23 cellular contexts compared by ENCODE assay signal in the genomic region with DNA sequence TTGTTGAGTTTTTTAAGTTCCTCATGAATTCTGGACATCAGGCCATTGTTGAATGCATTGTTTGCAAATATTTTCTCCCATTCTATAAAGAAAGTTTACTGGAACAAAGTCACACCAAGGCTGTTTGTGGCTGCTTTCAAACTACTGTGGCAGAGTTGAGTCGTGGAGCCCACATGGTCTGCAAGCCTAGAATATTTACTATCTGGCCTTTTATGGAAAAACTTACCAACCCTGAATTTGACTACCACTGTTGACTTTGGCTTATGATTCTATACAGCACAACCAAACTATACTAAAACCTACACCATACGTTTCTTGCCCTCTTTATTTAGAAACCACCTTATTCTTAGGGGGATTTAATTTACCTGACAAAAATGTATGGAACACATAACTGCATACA.
"Had no signal": no experiment of that assay in that cellular context is flagged by ENCODE, and none has a peak within 500 bp of the region (broad histone marks: within the 10 kb centered on the region; RNA-seq: fewer than 3 reads in every experiment).

No MANE protein-coding gene starts in this region.

- H3K4me1 Mint-ChIP-seq: activated B cell treated with CpG ODN at 0.5 μM for 24 hours had no signal

- H3K36me3 ChIP-seq: colonic mucosa had no signal

- H3K4me1 ChIP-seq: colonic mucosa, testis had no signal

- H3K27ac Mint-ChIP-seq: activated B cell treated with CpG ODN at 0.5 μM for 24 hours; activated CD4-positive, alpha-beta memory T cell treated with anti-CD3 and anti-CD28 coated beads for 36 hours; activated naive CD8-positive, alpha-beta T cell treated with anti-CD3 and anti-CD28 coated beads, Interleukin-2, amount 50 U/mL, for 24 hours; activated T-cell treated with anti-CD3 and anti-CD28 coated beads, Interleukin-2, amount 50 U/mL, for 72 hours; T-helper 1 cell treated with Interleukin-12 subunit alpha and Interleukin-12 subunit beta and Interleukin-4 antibody, amounts not matched to agents 30 μg/mL and 1 μg/mL, for 36 hours; type B pancreatic cell had no signal

- H3K9me3 Mint-ChIP-seq: activated B cell treated with CpG ODN at 0.5 μM for 24 hours; activated CD4-positive, alpha-beta memory T cell treated with anti-CD3 and anti-CD28 coated beads for 36 hours; activated naive CD8-positive, alpha-beta T cell treated with anti-CD3 and anti-CD28 coated beads, Interleukin-2, amount 50 U/mL, for 24 hours; activated T-cell treated with anti-CD3 and anti-CD28 coated beads, Interleukin-2, amount 50 U/mL, for 72 hours; T-helper 1 cell treated with Interleukin-12 subunit alpha and Interleukin-12 subunit beta and Interleukin-4 antibody, amounts not matched to agents 30 μg/mL and 1 μg/mL, for 36 hours; type B pancreatic cell had no signal

- H3K36me3 Mint-ChIP-seq: activated CD4-positive, alpha-beta memory T cell treated with anti-CD3 and anti-CD28 coated beads for 36 hours had no signal

- H3K9me3 ChIP-seq: colonic mucosa, esophagus muscularis mucosa, mucosa of descending colon, testis had no signal

- H3K4me3 ChIP-seq: colonic mucosa, esophagus muscularis mucosa, mucosa of descending colon, smooth muscle cell, testis had no signal

- H3K27ac ChIP-seq: colonic mucosa, testis had no signal

- DNase-seq: activated B cell treated with CpG ODN at 0.5 μM for 24 hours; activated CD4-positive, alpha-beta memory T cell treated with anti-CD3 and anti-CD28 coated beads for 36 hours; activated CD4-positive, alpha-beta T cell treated with anti-CD3 and anti-CD28 coated beads for 48 hours; activated effector memory CD4-positive, alpha-beta T cell treated with anti-CD3 and anti-CD28 coated beads, Interleukin-2, amount 50 U/mL, for 16 hours; activated naive CD4-positive, alpha-beta T cell treated with anti-CD3 and anti-CD28 coated beads, Interleukin-2, amount 50 U/mL, for 16 hours; activated naive CD8-positive, alpha-beta T cell treated with anti-CD3 and anti-CD28 coated beads, Interleukin-2, amount 50 U/mL, for 24 hours; activated T-cell treated with anti-CD3 and anti-CD28 coated beads, Interleukin-2, amount 50 U/mL, for 72 hours; anterior cingulate cortex; colonic mucosa; left colon; mesenchymal stem cell; mucosa of descending colon; nucleus accumbens; stimulated activated CD4-positive, alpha-beta T cell treated with anti-CD3 and anti-CD28 coated beads, Interleukin-15, amount 100 ng/mL, for 24 hours; stimulated activated CD8-positive, alpha-beta memory T cell treated with anti-CD3 and anti-CD28 coated beads, Interleukin-4, amount 100 ng/mL, for 48 hours; stimulated activated naive CD4-positive, alpha-beta T cell; T1000; testis had no signal

- H3K27me3 ChIP-seq: colonic mucosa, esophagus muscularis mucosa, testis had no signal

- ATAC-seq: activated naive CD8-positive, alpha-beta T cell treated with anti-CD3 and anti-CD28 coated beads, Interleukin-2, amount 50 U/mL, for 24 hours; activated T-cell treated with anti-CD3 and anti-CD28 coated beads, Interleukin-2, amount 50 U/mL, for 72 hours; left colon; mucosa of descending colon; sciatic nerve had no signal

- H3K4me3 Mint-ChIP-seq: activated B cell treated with CpG ODN at 0.5 μM for 24 hours; activated CD4-positive, alpha-beta memory T cell treated with anti-CD3 and anti-CD28 coated beads for 36 hours; activated naive CD8-positive, alpha-beta T cell treated with anti-CD3 and anti-CD28 coated beads, Interleukin-2, amount 50 U/mL, for 24 hours; activated T-cell treated with anti-CD3 and anti-CD28 coated beads, Interleukin-2, amount 50 U/mL, for 72 hours; T-helper 1 cell treated with Interleukin-12 subunit alpha and Interleukin-12 subunit beta and Interleukin-4 antibody, amounts not matched to agents 30 μg/mL and 1 μg/mL, for 36 hours; type B pancreatic cell had no signal

- H3K4me2 ChIP-seq: smooth muscle cell had no signal
